1 cellular context compared by ENCODE assay signal in genomic region chr12:57498143-57498524, GRCh38.
TF ChIP-seq lines count a peak whose summit lies in the region.

No MANE protein-coding gene starts in this region.

TF ChIP-seq in HepG2, 621 proteins besides CTCF, POLR2A, EP300 and RAD21:
- TF ChIP-seq ZBTB49 (CRISPR knock-in tag; IDR thresholded peaks at IDR 0.05; ENCODE audit: borderline replicate concordance) (no peak), ATF4 (CRISPR knock-in tag; IDR thresholded peaks at IDR 0.05) (no peak), ZBTB33 (CRISPR knock-in tag; IDR thresholded peaks at IDR 0.05) (peak; percentile 35; the same call in 1 of the 2 replicates)
